12 cellular contexts compared by ENCODE assay signal in the genomic region with DNA sequence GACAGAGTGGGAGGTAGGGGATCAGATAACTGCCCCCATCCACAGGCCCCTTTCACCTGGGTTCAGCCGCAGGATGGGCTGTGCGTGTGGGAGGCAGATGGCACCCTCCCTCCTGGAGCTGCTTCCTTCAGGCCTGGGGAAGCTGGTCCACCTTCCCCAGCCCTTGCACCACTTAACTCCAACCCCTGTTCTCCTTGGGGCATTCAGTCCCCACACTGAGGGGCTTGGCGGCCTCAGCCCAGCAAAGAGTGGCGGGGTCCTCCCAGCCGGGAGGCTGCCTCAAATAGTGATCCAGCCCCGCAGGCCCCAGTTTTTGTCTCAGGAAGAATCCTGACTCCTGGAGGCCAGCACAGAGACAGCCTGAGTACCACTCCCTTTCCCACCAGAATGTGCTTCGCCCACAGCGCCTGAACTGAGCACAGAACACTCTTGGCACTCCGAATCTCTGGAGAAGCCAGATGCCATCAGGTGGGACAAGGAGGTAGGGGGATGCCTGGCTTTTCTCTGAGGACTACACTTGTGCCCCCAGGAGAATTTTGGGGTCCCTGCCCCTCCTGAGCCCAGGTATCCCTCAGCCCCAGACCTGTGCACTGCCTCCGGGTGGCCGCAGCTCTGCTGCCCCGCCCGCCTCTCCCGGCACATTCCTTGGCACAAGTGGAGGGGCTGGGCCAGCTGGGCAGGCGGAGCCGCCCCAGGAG. TPM values are rescaled to one million over a fixed set of nuclear protein-coding genes. Genes with fewer than 3 reads are reported as not detected.
A peak's percentile ranks its signal among the peaks of the same experiment; 100 is the strongest.
DNase-seq lines count a peak whose midpoint lies in the region; ATAC-seq, FAIRE-seq and TF ChIP-seq lines count a peak whose summit lies in the region.
"Had no signal": no experiment of that assay in that cellular context is flagged by ENCODE, and none has a peak within 500 bp of the region (broad histone marks: within the 10 kb centered on the region; RNA-seq: fewer than 3 reads in every experiment).

No MANE protein-coding gene starts in this region.

- H3K9ac ChIP-seq in HUES64 (ENCODE audit: low read depth, low read length) = no peak overlapping the region
- H3K9ac ChIP-seq in endodermal cell (ENCODE audit: extremely low read depth, low read length, poor library complexity, severe bottlenecking) = no peak overlapping the region

- peak in 3 of 4 donors; percentile 22 to 37 (median 24) for ATAC-seq in pancreas

- H3K27me3 Mint-ChIP-seq in Calu3 (ENCODE audit: unreplicated experiment) (peaks cover 23% of the 10 kb centered on the region), endodermal cell (ENCODE audit: insufficient read depth) (peaks cover 4% of the 10 kb centered on the region)

- 90% methylated on average over 16 of the region's 16 CpGs for WGBS in HUES64
- 92 to 96% methylated on average over 5 to 16 of the region's 16 CpGs for WGBS in endodermal cell (ENCODE audit: insufficient coverage in 1 of 2, insufficient read length in 1 of 2), 2 experiments
- WGBS in pancreas, 2 donors = 42 to 47% methylated on average over 16 of the region's 16 CpGs

- CTCF ChIA-PET in Calu3 (lab: Charles Lee) = interaction anchor here (0.6 to 1.7 kb wide), 3 partner anchors 33 to 101 kb away, joined by 3 read pairs; a partner anchor contains a TSS

- no peak for FAIRE-seq in pancreas (lab: Jason Lieb, UNC)

- no peak for TF ChIP-seq CTCF in Calu3 (IDR thresholded peaks at IDR 0.05; ENCODE audit: unreplicated experiment)
- TF ChIP-seq CTCF in endodermal cell (conservative IDR thresholded peaks at IDR 0.05) = peak; percentile 21
- TF ChIP-seq CTCF in pancreas (IDR thresholded peaks at IDR 0.05) = no peak

- H3K36me3 ChIP-seq in HUES64 (ENCODE audit: insufficient read depth, low read length) (peaks cover 31% of the 10 kb centered on the region), endodermal cell (ENCODE audit: control insufficient read depth, insufficient read depth, low read length) (peaks cover 26% of the 10 kb centered on the region), pancreas (peaks cover 0 to 20% (median 0%) of the 10 kb centered on the region in 3 donors)

- H3K27ac ChIP-seq in HUES64 (ENCODE audit: low read depth, low read length) (peak overlapping the region; percentile 18; the same call in 1 of the 2 replicates), endodermal cell (ENCODE audit: low read depth, low read length) (no peak overlapping the region), pancreas (no peak overlapping the region)

- no peaks in the 10 kb centered on the region for H3K9me3 ChIP-seq in HUES64 (ENCODE audit: insufficient read depth, low read depth, low read length)
- H3K9me3 ChIP-seq in endodermal cell (ENCODE audit: control insufficient read depth, low read length) = no peaks in the 10 kb centered on the region
- no peaks in the 10 kb centered on the region for H3K9me3 ChIP-seq in pancreas

- peak overlapping the region; percentile 24 for H3K27ac Mint-ChIP-seq in Calu3 (ENCODE audit: unreplicated experiment)
- H3K27ac Mint-ChIP-seq in endodermal cell = no peak overlapping the region

- intact Hi-C loops in Calu3 (cut with micrococcal nuclease; ENCODE audit: unreplicated experiment) (no loop called here), pancreas (cut with DNase I) (no loop called here)

- peaks cover 57% of the 10 kb centered on the region for H3K36me3 Mint-ChIP-seq in Calu3 (ENCODE audit: insufficient read depth, unreplicated experiment)
- peaks cover 23% of the 10 kb centered on the region for H3K36me3 Mint-ChIP-seq in endodermal cell (ENCODE audit: low read depth)
- H3K36me3 Mint-ChIP-seq: activated naive CD4-positive, alpha-beta T cell treated with anti-CD3 and anti-CD28 coated beads, Interleukin-2, amount 50 U/mL, for 72 hours had no signal

- H3K4me1 ChIP-seq in HUES64 (ENCODE audit: insufficient read depth, low read length) = peaks cover 7% of the 10 kb centered on the region
- H3K4me1 ChIP-seq in endodermal cell (ENCODE audit: control insufficient read depth, insufficient read depth, low read length) = no peaks in the 10 kb centered on the region
- peaks cover 3 to 6% (median 6%) of the 10 kb centered on the region in 3 donors for H3K4me1 ChIP-seq in pancreas

- H3K4me3 Mint-ChIP-seq in Calu3 (ENCODE audit: low read depth, unreplicated experiment) (no peak overlapping the region), endodermal cell (no peak overlapping the region)

- peaks cover 7% of the 10 kb centered on the region; the same call in 1 of the 2 replicates for H3K27me3 ChIP-seq in HUES64 (ENCODE audit: insufficient read depth, low read length)
- H3K27me3 ChIP-seq in endodermal cell (ENCODE audit: control insufficient read depth, insufficient read depth, low read length, poor library complexity, severe bottlenecking) = no peaks in the 10 kb centered on the region
- H3K27me3 ChIP-seq in pancreas = no peaks in the 10 kb centered on the region

- H3K4me3 ChIP-seq in HUES64 (ENCODE audit: low read length) = no peak overlapping the region
- H3K4me3 ChIP-seq in endodermal cell (ENCODE audit: low read length) = no peak overlapping the region
- no peak overlapping the region for H3K4me3 ChIP-seq in pancreas

- TSS peak; percentile 8 for BruUV-seq in Calu3 (replicated peaks; lab: Mats Ljungman, UMichigan)

- DNase-seq in Calu3 (peak; percentile 30), endodermal cell (peak; percentile 60), pancreas (peak in 1 of 6 donors; percentile 28), NK-92 (lab: John Stamatoyannopoulos, UW; ENCODE audit: unreplicated experiment) (no peak), MV-4-11 (lab: John Stamatoyannopoulos, UW) (no peak), cerebellar cortex (ENCODE audit: low spot score) (no peak)
- DNase-seq in activated naive CD4-positive, alpha-beta T cell treated with anti-CD3 and anti-CD28 coated beads, Interleukin-2, amount 50 U/mL, for 16 hours = no peak
- DNase-seq: activated CD4-positive, alpha-beta T cell treated with anti-CD3 and anti-CD28 coated beads, Interleukin-2, amount 50 U/mL, for 1 hour; effector CD4-positive, alpha-beta T cell; NCI-H446 had no signal

- no peaks in the 10 kb centered on the region for H3K9me3 Mint-ChIP-seq in Calu3 (ENCODE audit: low read depth, unreplicated experiment)
- H3K9me3 Mint-ChIP-seq in endodermal cell = no peaks in the 10 kb centered on the region
- H3K9me3 Mint-ChIP-seq: activated naive CD4-positive, alpha-beta T cell treated with anti-CD3 and anti-CD28 coated beads, Interleukin-2, amount 50 U/mL, for 72 hours had no signal

- no peaks in the 10 kb centered on the region for H3K4me1 Mint-ChIP-seq in Calu3 (ENCODE audit: low read depth, unreplicated experiment)
- H3K4me1 Mint-ChIP-seq in endodermal cell = peaks cover 6% of the 10 kb centered on the region

RNA-seq across cellular contexts. Expression of a gene that starts 0.9 kb away (rescaled TPM):
- total RNA-seq in Calu3 (2022) (20.4 and 21.2 TPM in 2 replicates), endodermal cell (10 to 100 TPM; 12.2 to 16.4 TPM), pancreas (1 to 10 TPM in 2 of 6 donors, under 1 TPM in 4; 0.51 to 1.3 (median 0.67) TPM)
- polyA plus RNA-seq in HUES64 (2013, experiment 1 of 2) = 1.9 TPM
- polyA plus RNA-seq in HUES64 (2013, experiment 2 of 2) = 2.4 TPM
- 7.0 TPM for polyA plus RNA-seq in endodermal cell (2013, experiment 1 of 2)
- 6.0 TPM for polyA plus RNA-seq in endodermal cell (2013, experiment 2 of 2)
- 1 to 10 TPM; 3.5 to 5.6 TPM for polyA plus RNA-seq in pancreas

RNA-seq across cellular contexts. Expression of a gene that starts 4.9 kb away (rescaled TPM):
- total RNA-seq in Calu3 (2022) (2.0 and 2.6 TPM in 2 replicates), endodermal cell (1 to 10 TPM; 4.6 to 5.4 TPM), pancreas (1 to 10 TPM in 2 of 6 donors, under 1 TPM in 4; 0.60 to 1.7 (median 0.80) TPM)
- not detected for polyA plus RNA-seq in HUES64 (2013, experiment 1 of 2)
- 1.3 TPM for polyA plus RNA-seq in HUES64 (2013, experiment 2 of 2)
- 2.2 TPM for polyA plus RNA-seq in endodermal cell (2013, experiment 1 of 2)
- polyA plus RNA-seq in endodermal cell (2013, experiment 2 of 2) = 2.8 TPM
- polyA plus RNA-seq in pancreas = 1 to 10 TPM; 2.9 to 4.8 TPM

RNA-seq across cellular contexts. Expression of a gene that starts 34.1 kb away (rescaled TPM):
- total RNA-seq in Calu3 (2022) (57.3 and 59.0 TPM in 2 replicates), endodermal cell (100 to 1,000 TPM; 119 TPM), pancreas (10 to 100 TPM; 15.8 to 28.8 (median 21.9) TPM)
- 99.5 TPM for polyA plus RNA-seq in HUES64 (2013, experiment 1 of 2)
- 96.0 TPM for polyA plus RNA-seq in HUES64 (2013, experiment 2 of 2)
- 95.4 TPM for polyA plus RNA-seq in endodermal cell (2013, experiment 1 of 2)
- polyA plus RNA-seq in endodermal cell (2013, experiment 2 of 2) = 93.2 TPM
- polyA plus RNA-seq in pancreas = 10 to 100 TPM; 69.7 to 79.7 TPM

RNA-seq across cellular contexts. Expression of a gene that starts 35.7 kb away (rescaled TPM):
- total RNA-seq in Calu3 (2022) = 117 and 118 TPM in 2 replicates
- 67.5 TPM for polyA plus RNA-seq in HUES64 (2013, experiment 1 of 2)
- polyA plus RNA-seq in HUES64 (2013, experiment 2 of 2) = 60.4 TPM
- 100 to 1,000 TPM; 103 to 111 TPM for total RNA-seq in endodermal cell
- 73.6 TPM for polyA plus RNA-seq in endodermal cell (2013, experiment 1 of 2)
- polyA plus RNA-seq in endodermal cell (2013, experiment 2 of 2) = 66.1 TPM
- total RNA-seq in pancreas = 10 to 100 TPM; 15.9 to 42.8 (median 23.3) TPM
- polyA plus RNA-seq in pancreas = 10 to 100 TPM; 26.2 to 26.5 TPM

RNA-seq across cellular contexts. Expression of a gene that starts 37.2 kb away (rescaled TPM):
- 12.8 and 12.9 TPM in 2 replicates for total RNA-seq in Calu3 (2022)
- 1.0 TPM for polyA plus RNA-seq in HUES64 (2013, experiment 1 of 2)
- polyA plus RNA-seq in HUES64 (2013, experiment 2 of 2) = 2.1 TPM
- total RNA-seq in endodermal cell = 1 to 10 TPM; 1.5 to 1.9 TPM
- 3.3 TPM for polyA plus RNA-seq in endodermal cell (2013, experiment 1 of 2)
- polyA plus RNA-seq in endodermal cell (2013, experiment 2 of 2) = 3.0 TPM
- total RNA-seq in pancreas = 1 to 10 TPM in 4 of 6 donors, under 1 TPM in 2; 0.51 to 2.7 (median 1.1) TPM
- polyA plus RNA-seq in pancreas = 1 to 10 TPM; 3.1 to 3.7 TPM

Comparison
In these comparisons a context has a peak if more than half of its experiments do, and no peak if none do; other contexts are left out.
1. DNase-seq: peak in Calu3 (single experiment) and endodermal cell (single experiment); none in NK-92 (single experiment), MV-4-11 (single experiment), cerebellar cortex (single experiment) and activated naive CD4-positive, alpha-beta T cell treated with anti-CD3 and anti-CD28 coated beads, Interleukin-2, amount 50 U/mL, for 16 hours (single experiment).